In genomic region chr19:35715981-35716734, GRCh38 we compare ENCODE assay signal across 8 cellular contexts. TPM values are rescaled to one million over a fixed set of nuclear protein-coding genes. Genes with fewer than 3 reads are reported as not detected.
DNase-seq lines count a peak whose midpoint lies in the region; ATAC-seq and TF ChIP-seq lines count a peak whose summit lies in the region.

No MANE protein-coding gene starts in this region.

- peak overlapping the region; percentile 72 for H3K9ac ChIP-seq in SU-DHL-6 (ENCODE audit: low read length)
- peak overlapping the region; percentile 76 for H3K9ac ChIP-seq in mucosa of stomach (ENCODE audit: low read length)

- H3K4me3 ChIP-seq in SU-DHL-6 (ENCODE audit: insufficient read depth, low read length, poor library complexity, severe bottlenecking) (peak overlapping the region; percentile 64), mucosa of stomach (ENCODE audit: low read length) (peak overlapping the region; percentile 44)

- peak overlapping the region; percentile 66 for H2AFZ ChIP-seq in SU-DHL-6 (ENCODE audit: low read depth, low read length, severe bottlenecking)

- peaks cover 4% of the 10 kb centered on the region for H3K36me3 Mint-ChIP-seq in endothelial cell (ENCODE audit: low read depth, unreplicated experiment)

- H3K9me3 Mint-ChIP-seq in endothelial cell (ENCODE audit: unreplicated experiment): no peaks in the 10 kb centered on the region

- H3K27me3 ChIP-seq in SU-DHL-6 (ENCODE audit: low read length) (no peaks in the 10 kb centered on the region), mucosa of stomach (ENCODE audit: control insufficient read depth, insufficient read depth, low read length) (no peaks in the 10 kb centered on the region)

- no peaks in the 10 kb centered on the region for H4K20me1 ChIP-seq in SU-DHL-6 (ENCODE audit: low read depth, low read length)

- DNase-seq in C1 segment of cervical spinal cord (lab: John Stamatoyannopoulos, UW): peak in 11 of 14 donors; percentile 23 to 87 (median 76)
- DNase-seq in HCEC 1CT: peak; percentile 42
- peak; percentile 60 for DNase-seq in endothelial cell (ENCODE audit: low spot score)
- no peak for DNase-seq in hippocampal formation (lab: John Stamatoyannopoulos, UW)

- peak overlapping the region; percentile 74 for H3K4me2 ChIP-seq in SU-DHL-6 (ENCODE audit: low read depth, low read length, poor library complexity, severe bottlenecking)

- H3K27ac Mint-ChIP-seq in endothelial cell (ENCODE audit: unreplicated experiment): peak overlapping the region; percentile 82

- H3K4me1 ChIP-seq in mucosa of stomach (ENCODE audit: control insufficient read depth, insufficient read depth, low read length): peaks cover 22% of the 10 kb centered on the region

- H3K9me3 ChIP-seq in SU-DHL-6 (ENCODE audit: insufficient read depth, low read length) (no peaks in the 10 kb centered on the region), mucosa of stomach (ENCODE audit: control insufficient read depth, low read length) (no peaks in the 10 kb centered on the region)

- H3K79me2 ChIP-seq in SU-DHL-6 (ENCODE audit: insufficient read depth, low read length): peaks cover 22% of the 10 kb centered on the region

- H3K36me3 ChIP-seq in SU-DHL-6 (ENCODE audit: low read length) (no peaks in the 10 kb centered on the region), mucosa of stomach (ENCODE audit: control insufficient read depth, insufficient read depth, low read length) (no peaks in the 10 kb centered on the region)

- ATAC-seq in HG03565 (IDR thresholded peaks at IDR 0.05; ENCODE audit: unreplicated experiment): no peak
- ATAC-seq in HG02981 (IDR thresholded peaks at IDR 0.05; ENCODE audit: unreplicated experiment): no peak

- peaks cover 13% of the 10 kb centered on the region for H3K27me3 Mint-ChIP-seq in endothelial cell (ENCODE audit: unreplicated experiment)

- H3F3A ChIP-seq in SU-DHL-6 (ENCODE audit: insufficient read depth): no peaks in the 10 kb centered on the region

- peak overlapping the region; percentile 96 for H3K4me3 Mint-ChIP-seq in endothelial cell (ENCODE audit: unreplicated experiment)

- no peaks in the 10 kb centered on the region for H3K9me2 ChIP-seq in SU-DHL-6 (replicated peaks; ENCODE audit: insufficient read depth, low read length)

- TF ChIP-seq CTCF in SU-DHL-6 (IDR thresholded peaks at IDR 0.05; ENCODE audit: insufficient read depth, low read length, poor library complexity, severe bottlenecking): no peak
- no peak for TF ChIP-seq CTCF in endothelial cell (IDR thresholded peaks at IDR 0.05; ENCODE audit: unreplicated experiment)

- H3K27ac ChIP-seq in SU-DHL-6 (ENCODE audit: low read depth, low read length): no peak overlapping the region

- peaks cover 22% of the 10 kb centered on the region for H3K4me1 Mint-ChIP-seq in endothelial cell (ENCODE audit: unreplicated experiment)

RNA-seq across cellular contexts. Expression of gene KMT2B, which starts 1.6 kb away (rescaled TPM):
- total RNA-seq in endothelial cell (ENCODE audit: unreplicated experiment): 51.7 TPM

RNA-seq across cellular contexts. Expression of gene ZBTB32, which starts 11.8 kb away (rescaled TPM):
- total RNA-seq in endothelial cell (ENCODE audit: unreplicated experiment): not detected

RNA-seq across cellular contexts. Expression of gene IGFLR1, which starts 26.1 kb away (rescaled TPM):
- 3.2 TPM for total RNA-seq in endothelial cell (ENCODE audit: unreplicated experiment)

RNA-seq across cellular contexts. Expression of gene U2AF1L4, which starts 29.1 kb away (rescaled TPM):
- 12.0 TPM for total RNA-seq in endothelial cell (ENCODE audit: unreplicated experiment)

RNA-seq across cellular contexts. Expression of gene PSENEN, which starts 29.3 kb away (rescaled TPM):
- total RNA-seq in endothelial cell (ENCODE audit: unreplicated experiment): 99.0 TPM

Comparison
In these comparisons a context has a peak if more than half of its experiments do, and no peak if none do; other contexts are left out.
1. DNase-seq: peak in C1 segment of cervical spinal cord (11 of 14), HCEC 1CT (single experiment) and endothelial cell (single experiment); none in hippocampal formation (0 of 2).